1 cellular context compared by ENCODE assay signal in genomic region chr16:88904676-88905365, GRCh38.
TF ChIP-seq lines count a peak whose summit lies in the region.

No MANE protein-coding gene starts in this region.

TF ChIP-seq in H1, 55 proteins besides CTCF, POLR2A, EP300 and RAD21:
- no peak for TF ChIP-seq GTF2F1 (IDR thresholded peaks at IDR 0.05; ENCODE audit: borderline replicate concordance, low read depth, low read length)
- no peak for TF ChIP-seq CBX5 (IDR thresholded peaks at IDR 0.05; ENCODE audit: low read depth, low read length)
- TF ChIP-seq EGR1 (IDR thresholded peaks at IDR 0.05; ENCODE audit: borderline replicate concordance, low read depth, low read length), result no peak
- no peak for TF ChIP-seq JUN (IDR thresholded peaks at IDR 0.05; ENCODE audit: low read depth, low read length)
- TF ChIP-seq KDM5A (IDR thresholded peaks at IDR 0.05; ENCODE audit: low read length), result no peak
- no peak for TF ChIP-seq NANOG (IDR thresholded peaks at IDR 0.05; ENCODE audit: insufficient read depth, low read depth, low read length, poor library complexity, severe bottlenecking)
- TF ChIP-seq BACH1 (IDR thresholded peaks at IDR 0.05; ENCODE audit: low read length), result no peak
- no peak for TF ChIP-seq KDM4A (IDR thresholded peaks at IDR 0.05; ENCODE audit: low read depth, low read length, severe bottlenecking)
- TF ChIP-seq CEBPB (IDR thresholded peaks at IDR 0.05; ENCODE audit: low read depth, low read length), result no peak
- TF ChIP-seq MAX (IDR thresholded peaks at IDR 0.05), result no peak
- no peak for TF ChIP-seq RFX5 (IDR thresholded peaks at IDR 0.05; ENCODE audit: borderline replicate concordance, low read depth, low read length)
- no peak for TF ChIP-seq FOSL1 (IDR thresholded peaks at IDR 0.05; ENCODE audit: insufficient read depth, low read depth, low read length)
- no peak for TF ChIP-seq CREB1 (IDR thresholded peaks at IDR 0.05)
- TF ChIP-seq USF2 (IDR thresholded peaks at IDR 0.05; ENCODE audit: low read length), result no peak
- TF ChIP-seq CTBP2 (IDR thresholded peaks at IDR 0.05; ENCODE audit: borderline replicate concordance, insufficient read depth, insufficient read length, low read length), result no peak
- TF ChIP-seq TBP (IDR thresholded peaks at IDR 0.05; ENCODE audit: low read depth, low read length), result no peak
- TF ChIP-seq SRF (IDR thresholded peaks at IDR 0.05; ENCODE audit: low read depth, low read length), result no peak
- no peak for TF ChIP-seq TAF7 (optimal IDR thresholded peaks at IDR 0.05; ENCODE audit: borderline replicate concordance, low read depth, low read length)
